Comparison of ENCODE assay signal across 8 cellular contexts in genomic region chr22:39556970-39557811, GRCh38. TPM values are rescaled to one million over a fixed set of nuclear protein-coding genes. Genes with fewer than 3 reads are reported as not detected.
A peak's percentile ranks its signal among the peaks of the same experiment; 100 is the strongest.
DNase-seq lines count a peak whose midpoint lies in the region; ATAC-seq, FAIRE-seq and TF ChIP-seq lines count a peak whose summit lies in the region.

No MANE protein-coding gene starts in this region.

- FAIRE-seq in pancreas (lab: Jason Lieb, UNC): no peak

- H3K9me3 ChIP-seq in pancreas (no peaks in the 10 kb centered on the region), uterus (no peaks in the 10 kb centered on the region)

- TF ChIP-seq POLR2A in uterus (IDR thresholded peaks at IDR 0.05): no peak

- peak; percentile 47 for DNase-seq in GM03348 (ENCODE audit: low spot score)
- peak; percentile 66 for DNase-seq in cerebellum (ENCODE audit: low spot score)
- DNase-seq in pancreas: peak in 1 of 6 donors; percentile 67
- no peak for DNase-seq in NCI-H128 (lab: John Stamatoyannopoulos, UW; ENCODE audit: unreplicated experiment)
- DNase-seq in uterus: no peak

- H3K27me3 ChIP-seq in pancreas (peaks cover 0 to 9% (median 2%) of the 10 kb centered on the region in 4 donors), uterus (peaks cover 10 to 17% of the 10 kb centered on the region in 2 donors)

- TF ChIP-seq CTCF in VCaP (conservative IDR thresholded peaks at IDR 0.05): peak; percentile 65
- TF ChIP-seq CTCF in pancreas (IDR thresholded peaks at IDR 0.05): no peak
- TF ChIP-seq CTCF in uterus (IDR thresholded peaks at IDR 0.05): no peak

- H3K4me3 ChIP-seq in pancreas (peak overlapping the region in 1 of 4 donors; percentile 36), uterus (no peak overlapping the region)

- WGBS in pancreas, 2 donors: 8 to 9% methylated on average over 40 to 67 of the region's 67 CpGs

- H3K27ac ChIP-seq in VCaP (peak overlapping the region; percentile 25; the same call in 1 of the 2 replicates), pancreas (no peak overlapping the region), uterus (no peak overlapping the region)

- H3K36me3 ChIP-seq in pancreas: no peaks in the 10 kb centered on the region
- no peaks in the 10 kb centered on the region for H3K36me3 ChIP-seq in uterus

- intact Hi-C loops in pancreas (cut with DNase I) (no loop called here), uterus (cut with DNase I; ENCODE audit: low total_unique reads) (no loop called here)

- ATAC-seq in pancreas (peak in 3 of 4 donors; percentile 46 to 65 (median 55)), GM21447 (IDR thresholded peaks at IDR 0.05; ENCODE audit: unreplicated experiment) (no peak), HG03025 (IDR thresholded peaks at IDR 0.05; ENCODE audit: low FRiP score, unreplicated experiment) (no peak)

- peaks cover 0 to 5% (median 0%) of the 10 kb centered on the region in 3 donors for H3K4me1 ChIP-seq in pancreas
- peaks cover 0 to 12% of the 10 kb centered on the region in 2 donors for H3K4me1 ChIP-seq in uterus

RNA-seq across cellular contexts. Expression of gene CACNA1I, which starts 13.4 kb away (rescaled TPM):
- total RNA-seq in cerebellum (0.91 TPM), pancreas (under 1 TPM; 0.04 to 0.09 (median 0.06) TPM), uterus (under 1 TPM in 2 of 4 donors, not detected in 2; under 0.01 to 0.15 TPM)
- polyA plus RNA-seq in pancreas: under 1 TPM; 0.15 to 0.21 TPM

RNA-seq across cellular contexts. Expression of gene RPS19BP1, which starts 24.6 kb away (rescaled TPM):
- 18.0 TPM for total RNA-seq in cerebellum
- 10 to 100 TPM; 25.9 to 50.8 (median 33.7) TPM for total RNA-seq in pancreas
- 100 to 1,000 TPM; 113 to 117 TPM for polyA plus RNA-seq in pancreas
- total RNA-seq in uterus: 100 to 1,000 TPM in 1 of 4 donors, 10 to 100 TPM in 3; 24.5 to 125 (median 50.7) TPM

RNA-seq across cellular contexts. Expression of gene ATF4, which starts 36.8 kb away (rescaled TPM):
- 70.2 TPM for total RNA-seq in cerebellum
- 100 to 1,000 TPM; 155 to 472 (median 217) TPM for total RNA-seq in pancreas
- 100 to 1,000 TPM; 418 to 423 TPM for polyA plus RNA-seq in pancreas
- total RNA-seq in uterus: 100 to 1,000 TPM; 105 to 351 (median 293) TPM

RNA-seq across cellular contexts. Expression of gene MIEF1, which starts 55.1 kb away (rescaled TPM):
- total RNA-seq in cerebellum (24.8 TPM), pancreas (10 to 100 TPM in 5 of 6 donors, 1 to 10 TPM in 1; 8.8 to 15.1 (median 12.7) TPM), uterus (10 to 100 TPM in 3 of 4 donors, 1 to 10 TPM in 1; 6.9 to 23.3 (median 20.6) TPM)
- 1 to 10 TPM; 6.3 TPM for polyA plus RNA-seq in pancreas

Comparison
In these comparisons a context has a peak if more than half of its experiments do, and no peak if none do; other contexts are left out.
1. DNase-seq: peak in GM03348 (single experiment) and cerebellum (single experiment); none in NCI-H128 (single experiment) and uterus (0 of 2).
2. ATAC-seq: peak in pancreas (3 of 4); none in GM21447 (single experiment) and HG03025 (single experiment).